Comparison of ENCODE assay signal across 22 cellular contexts in genomic region chr11:94866231-94866827, GRCh38.
DNase-seq lines count a peak whose midpoint lies in the region; ATAC-seq and TF ChIP-seq lines count a peak whose summit lies in the region.
"Had no signal": no experiment of that assay in that cellular context is flagged by ENCODE, and none has a peak within 500 bp of the region (broad histone marks: within the 10 kb centered on the region; RNA-seq: fewer than 3 reads in every experiment).

No MANE protein-coding gene starts in this region.

- no peak for ATAC-seq in WTC11
- no peak for ATAC-seq in HG03354 (IDR thresholded peaks at IDR 0.05; ENCODE audit: poor library complexity, severe bottlenecking, unreplicated experiment)
- ATAC-seq in HG03025 (IDR thresholded peaks at IDR 0.05; ENCODE audit: low FRiP score, unreplicated experiment): no peak
- no peak for ATAC-seq in GM19328 (IDR thresholded peaks at IDR 0.05; ENCODE audit: unreplicated experiment)

- H3K9me3 Mint-ChIP-seq in WTC11: no peaks in the 10 kb centered on the region
- H3K9me3 Mint-ChIP-seq: IgD-negative memory B cell had no signal

- peak overlapping the region; percentile 15; the same call in 1 of the 2 replicates for H3K27ac Mint-ChIP-seq in WTC11
- H3K27ac Mint-ChIP-seq: IgD-negative memory B cell had no signal

- H3K9me3 ChIP-seq in HUES6 (ENCODE audit: control insufficient read depth, insufficient read depth, low read depth, low read length): no peaks in the 10 kb centered on the region
- H3K9me3 ChIP-seq in smooth muscle cell (replicated peaks; ENCODE audit: low read depth): no peaks in the 10 kb centered on the region

- H3K4me1 ChIP-seq in HUES6 (ENCODE audit: control insufficient read depth, insufficient read depth, low read length): peaks cover 24% of the 10 kb centered on the region; the same call in 1 of the 2 replicates
- peaks cover 6% of the 10 kb centered on the region for H3K4me1 ChIP-seq in smooth muscle cell (ENCODE audit: low read depth)

- 82% methylated on average over 6 of the region's 8 CpGs for WGBS in smooth muscle cell (ENCODE audit: low lambda C conversion rate)

- peaks cover 17% of the 10 kb centered on the region for H3F3A ChIP-seq in smooth muscle cell (ENCODE audit: low read depth)

- H3K27ac ChIP-seq in HUES6 (ENCODE audit: low read depth, low read length): peak overlapping the region; percentile 44; the same call in 1 of the 2 replicates
- H3K27ac ChIP-seq in smooth muscle cell (ENCODE audit: low read depth): peak overlapping the region; percentile 26
- H3K27ac ChIP-seq: C4-2B, SK-N-MC had no signal

- H3K4me2 ChIP-seq in smooth muscle cell: no peak overlapping the region

- CTCF ChIA-PET in WTC11 (lab: Charles Lee): no interaction called here

- H3K4me3 ChIP-seq in HUES6 (ENCODE audit: low read depth, low read length) (no peak overlapping the region), smooth muscle cell (no peak overlapping the region)
- H3K4me3 ChIP-seq: SK-N-MC had no signal

- POLR2A ChIA-PET in WTC11 (lab: Charles Lee): no interaction called here

- H3K4me1 Mint-ChIP-seq in WTC11: peaks cover 20% of the 10 kb centered on the region

- peaks cover 20% of the 10 kb centered on the region for H4K20me1 ChIP-seq in smooth muscle cell (ENCODE audit: low read depth)

- H3K27me3 ChIP-seq in HUES6 (ENCODE audit: control insufficient read depth, insufficient read depth, low read length) (no peaks in the 10 kb centered on the region), smooth muscle cell (ENCODE audit: low read depth) (no peaks in the 10 kb centered on the region)

- H3K79me2 ChIP-seq in smooth muscle cell (ENCODE audit: low read depth): peaks cover 12% of the 10 kb centered on the region

- peaks cover 57% of the 10 kb centered on the region for H3K36me3 Mint-ChIP-seq in WTC11
- H3K36me3 Mint-ChIP-seq: IgD-negative memory B cell had no signal

- H3K4me3 Mint-ChIP-seq in WTC11: no peak overlapping the region
- H3K4me3 Mint-ChIP-seq: IgD-negative memory B cell had no signal

- peaks cover 89% of the 10 kb centered on the region for H3K36me3 ChIP-seq in HUES6 (ENCODE audit: control insufficient read depth, insufficient read depth, low read length)
- H3K36me3 ChIP-seq in smooth muscle cell (ENCODE audit: low read depth): peaks cover 31% of the 10 kb centered on the region

- H2AFZ ChIP-seq in smooth muscle cell (ENCODE audit: low read depth): no peak overlapping the region

- H3K9ac ChIP-seq in HUES6 (ENCODE audit: low read length) (peak overlapping the region; percentile 74), smooth muscle cell (ENCODE audit: low read depth) (no peak overlapping the region)

- no peaks in the 10 kb centered on the region for H3K27me3 Mint-ChIP-seq in WTC11 (ENCODE audit: low read depth)

- DNase-seq in WTC11 (ENCODE audit: low spot score): no peak
- peak; percentile 29 for DNase-seq in iPS-NIHi11 (ENCODE audit: low spot score)
- DNase-seq in smooth muscle cell (lab: John Stamatoyannopoulos, UW; ENCODE audit: unreplicated experiment): no peak
- DNase-seq in H4 (ENCODE audit: low spot score): no peak
- DNase-seq: ACHN, AML-193, DMS79 treated with DMSO at 0.1 percent for 48 hours, HCEC 1CT, NCI-H1092 treated with DMSO at 0.1 percent for 48 hours, NCI-H146, NCI-H2029 treated with DMSO at 0.1 percent for 48 hours, NCI-H510A treated with DMSO at 0.1 percent for 48 hours, NCI-H82, OCI-M1, SHP77 had no signal

- TF ChIP-seq CTCF in WTC11 (IDR thresholded peaks at IDR 0.05) (no peak), smooth muscle cell (IDR thresholded peaks at IDR 0.05; ENCODE audit: borderline replicate concordance, insufficient read depth, poor library complexity, severe bottlenecking) (no peak)

TF ChIP-seq in WTC11, 78 proteins besides CTCF, POLR2A, EP300 and RAD21:
- no peak for TF ChIP-seq JUN (CRISPR knock-in tag; IDR thresholded peaks at IDR 0.05)
- TF ChIP-seq MXD4 (CRISPR knock-in tag; IDR thresholded peaks at IDR 0.05; ENCODE audit: borderline replicate concordance): no peak
- no peak for TF ChIP-seq GRHL2 (CRISPR knock-in tag; IDR thresholded peaks at IDR 0.05; ENCODE audit: insufficient replicate concordance, severe bottlenecking)
- TF ChIP-seq PRDM15 (CRISPR knock-in tag; IDR thresholded peaks at IDR 0.05): no peak
- no peak for TF ChIP-seq HMGXB4 (CRISPR knock-in tag; IDR thresholded peaks at IDR 0.05)
- no peak for TF ChIP-seq CREM (CRISPR knock-in tag; IDR thresholded peaks at IDR 0.05)
- no peak for TF ChIP-seq AR (CRISPR knock-in tag; IDR thresholded peaks at IDR 0.05)
- no peak for TF ChIP-seq CBFB (CRISPR knock-in tag; IDR thresholded peaks at IDR 0.05; ENCODE audit: low read depth)
- no peak for TF ChIP-seq TEAD4 (CRISPR knock-in tag; IDR thresholded peaks at IDR 0.05)
- TF ChIP-seq ZNF671 (CRISPR knock-in tag; IDR thresholded peaks at IDR 0.05): no peak
- no peak for TF ChIP-seq ATF6 (CRISPR knock-in tag; IDR thresholded peaks at IDR 0.05)
